8 cellular contexts compared by ENCODE assay signal in genomic region chr9:109918359-109919163, GRCh38.
DNase-seq lines count a peak whose midpoint lies in the region; ATAC-seq, FAIRE-seq and TF ChIP-seq lines count a peak whose summit lies in the region.

No MANE protein-coding gene starts in this region.

- no peaks in the 10 kb centered on the region for H3K9me3 ChIP-seq in ascending aorta

- peaks cover 8 to 18% of the 10 kb centered on the region in 2 donors for H3K36me3 Mint-ChIP-seq in activated naive CD4-positive, alpha-beta T cell treated with anti-CD3 and anti-CD28 coated beads, Interleukin-2, amount 50 U/mL, for 72 hours

- peak overlapping the region; percentile 89 to 98 for H3K27ac Mint-ChIP-seq in activated naive CD4-positive, alpha-beta T cell treated with anti-CD3 and anti-CD28 coated beads, Interleukin-2, amount 50 U/mL, for 72 hours

- intact Hi-C loops in ascending aorta (cut with DNase I) = loop anchor here (5.0 kb wide), 1 partner anchor 34 kb away; no protein-coding TSS in a partner anchor

- peaks cover 0 to 18% of the 10 kb centered on the region in 2 donors for H3K4me1 ChIP-seq in ascending aorta

- no peaks in the 10 kb centered on the region for H3K27me3 ChIP-seq in ascending aorta

- no peak overlapping the region for H3K27ac ChIP-seq in ascending aorta

- TF ChIP-seq CTCF in ascending aorta (IDR thresholded peaks at IDR 0.05) (no peak), D721Med (IDR thresholded peaks at IDR 0.05; ENCODE audit: insufficient read depth, missing control alignments) (no peak)

- ATAC-seq in GM18858 (IDR thresholded peaks at IDR 0.05; ENCODE audit: unreplicated experiment) (peak; percentile 60), HG02759 (IDR thresholded peaks at IDR 0.05; ENCODE audit: unreplicated experiment) (peak; percentile 66)
- peak; percentile 87 for ATAC-seq in activated naive CD4-positive, alpha-beta T cell treated with anti-CD3 and anti-CD28 coated beads, Interleukin-2, amount 50 U/mL, for 72 hours

- peaks cover 0 to 3% of the 10 kb centered on the region in 2 donors for H3K9me3 Mint-ChIP-seq in activated naive CD4-positive, alpha-beta T cell treated with anti-CD3 and anti-CD28 coated beads, Interleukin-2, amount 50 U/mL, for 72 hours

- H3K4me3 ChIP-seq in ascending aorta = no peak overlapping the region

- FAIRE-seq in D721Med (lab: Jason Lieb, UNC) = no peak

- DNase-seq in NCI-H2029 treated with DMSO at 0.1 percent for 48 hours (lab: John Stamatoyannopoulos, UW) (peak; percentile 83), ascending aorta (ENCODE audit: low spot score in 2 of 2) (no peak), Kasumi-1 (lab: John Stamatoyannopoulos, UW) (no peak), D721Med (ENCODE audit: insufficient read length, low spot score) (no peak)
- DNase-seq in activated naive CD4-positive, alpha-beta T cell treated with anti-CD3 and anti-CD28 coated beads, Interleukin-2, amount 50 U/mL, for 72 hours (ENCODE audit: low spot score in 2 of 2) = peak in 1 of 2 donors; percentile 48
- peak in 2 of 3 experiments; percentile 11 to 58 for DNase-seq in stimulated activated CD4-positive, alpha-beta T cell treated with anti-CD3 and anti-CD28 coated beads, TNF-alpha, amount 100 ng/mL, for 24 hours (ENCODE audit: low read depth in 3 of 3)

- H3K36me3 ChIP-seq in ascending aorta = peaks cover 2 to 3% of the 10 kb centered on the region in 2 donors

Comparison
In these comparisons a context has a peak if more than half of its experiments do, and no peak if none do; other contexts are left out.
1. DNase-seq: peak in NCI-H2029 treated with DMSO at 0.1 percent for 48 hours (single experiment) and stimulated activated CD4-positive, alpha-beta T cell treated with anti-CD3 and anti-CD28 coated beads, TNF-alpha, amount 100 ng/mL, for 24 hours (2 of 3); none in ascending aorta (0 of 2), Kasumi-1 (0 of 2) and D721Med (single experiment).
2. Peak in every context shown above with its lines, with median percentiles within 50 percentile points of each other: ATAC-seq.